9 cellular contexts compared by ENCODE assay signal in genomic region chr4:94208918-94209317, GRCh38. TPM values are rescaled to one million over a fixed set of nuclear protein-coding genes. Genes with fewer than 3 reads are reported as not detected.
DNase-seq lines count a peak whose midpoint lies in the region; ATAC-seq and TF ChIP-seq lines count a peak whose summit lies in the region.
"Had no signal": no experiment of that assay in that cellular context is flagged by ENCODE, and none has a peak within 500 bp of the region (broad histone marks: within the 10 kb centered on the region; RNA-seq: fewer than 3 reads in every experiment).

No MANE protein-coding gene starts in this region.

- H3K9me3 ChIP-seq in WERI-Rb-1 (ENCODE audit: severe bottlenecking), result no peaks in the 10 kb centered on the region

- H3K36me3 Mint-ChIP-seq in activated CD8-positive, alpha-beta memory T cell treated with anti-CD3 and anti-CD28 coated beads, Interleukin-2, amount 10 ng/mL, durations not matched to agents 7 days and 5 days, result peaks cover 38% of the 10 kb centered on the region
- peaks cover 68% of the 10 kb centered on the region for H3K36me3 Mint-ChIP-seq in stimulated activated effector memory CD8-positive, alpha-beta T cell treated with anti-CD3 and anti-CD28 coated beads, Interleukin-12 subunit alpha, Interleukin-12 subunit beta, amount 100 ng/mL, for 72 hours

- CTCF ChIA-PET in activated CD8-positive, alpha-beta memory T cell treated with anti-CD3 and anti-CD28 coated beads, Interleukin-2, amount 10 ng/mL, durations not matched to agents 7 days and 5 days (lab: Charles Lee), result no interaction called here

- H3K27ac Mint-ChIP-seq in activated CD8-positive, alpha-beta memory T cell treated with anti-CD3 and anti-CD28 coated beads, Interleukin-2, amount 10 ng/mL, durations not matched to agents 7 days and 5 days, result peak overlapping the region; percentile 99
- peak overlapping the region; percentile 32 for H3K27ac Mint-ChIP-seq in stimulated activated effector memory CD8-positive, alpha-beta T cell treated with anti-CD3 and anti-CD28 coated beads, Interleukin-12 subunit alpha, Interleukin-12 subunit beta, amount 100 ng/mL, for 72 hours

- no peaks in the 10 kb centered on the region for H3K27me3 Mint-ChIP-seq in activated CD8-positive, alpha-beta memory T cell treated with anti-CD3 and anti-CD28 coated beads, Interleukin-2, amount 10 ng/mL, durations not matched to agents 7 days and 5 days

- DNase-seq in activated CD8-positive, alpha-beta memory T cell treated with anti-CD3 and anti-CD28 coated beads, Interleukin-2, amount 10 ng/mL, durations not matched to agents 7 days and 5 days, result no peak
- no peak for DNase-seq in activated CD8-positive, alpha-beta memory T cell treated with anti-CD3 and anti-CD28 coated beads, Interleukin-2, amount 50 U/mL, for 48 hours
- DNase-seq in WERI-Rb-1 (no peak), foreskin fibroblast (no peak), NCI-H524 (lab: John Stamatoyannopoulos, UW) (no peak)
- DNase-seq in stimulated activated effector memory CD8-positive, alpha-beta T cell treated with anti-CD3 and anti-CD28 coated beads, Interleukin-12 subunit alpha, Interleukin-12 subunit beta, amount 100 ng/mL, for 72 hours (ENCODE audit: low spot score in 2 of 2), result no peak
- DNase-seq: foreskin melanocyte had no signal

- no peak for ATAC-seq in activated CD8-positive, alpha-beta memory T cell treated with anti-CD3 and anti-CD28 coated beads, Interleukin-2, amount 10 ng/mL, durations not matched to agents 7 days and 5 days
- no peak for ATAC-seq in stimulated activated effector memory CD8-positive, alpha-beta T cell treated with anti-CD3 and anti-CD28 coated beads, Interleukin-12 subunit alpha, Interleukin-12 subunit beta, amount 100 ng/mL, for 72 hours
- no peak for ATAC-seq in GM21825 (IDR thresholded peaks at IDR 0.05; ENCODE audit: unreplicated experiment)
- ATAC-seq in HG02759 (IDR thresholded peaks at IDR 0.05; ENCODE audit: unreplicated experiment), result no peak

- no peaks in the 10 kb centered on the region for H3K27me3 ChIP-seq in WERI-Rb-1 (ENCODE audit: insufficient read depth, low read depth, severe bottlenecking)

- H3K4me3 ChIP-seq in WERI-Rb-1 (ENCODE audit: low read depth, low read length) (peak overlapping the region; percentile 87; the same call in 1 of the 2 replicates), foreskin fibroblast (ENCODE audit: low read depth in 1 of 2, low read length in 2 of 2) (peak overlapping the region; percentile 88 to 92)

- H3K4me3 Mint-ChIP-seq in activated CD8-positive, alpha-beta memory T cell treated with anti-CD3 and anti-CD28 coated beads, Interleukin-2, amount 10 ng/mL, durations not matched to agents 7 days and 5 days, result peak overlapping the region; percentile 83
- peak overlapping the region; percentile 96 for H3K4me3 Mint-ChIP-seq in stimulated activated effector memory CD8-positive, alpha-beta T cell treated with anti-CD3 and anti-CD28 coated beads, Interleukin-12 subunit alpha, Interleukin-12 subunit beta, amount 100 ng/mL, for 72 hours

- H3K4me1 Mint-ChIP-seq in activated CD8-positive, alpha-beta memory T cell treated with anti-CD3 and anti-CD28 coated beads, Interleukin-2, amount 10 ng/mL, durations not matched to agents 7 days and 5 days, result peaks cover 42% of the 10 kb centered on the region
- H3K4me1 Mint-ChIP-seq in stimulated activated effector memory CD8-positive, alpha-beta T cell treated with anti-CD3 and anti-CD28 coated beads, Interleukin-12 subunit alpha, Interleukin-12 subunit beta, amount 100 ng/mL, for 72 hours, result peaks cover 50% of the 10 kb centered on the region

- no peak overlapping the region for H3K27ac ChIP-seq in WERI-Rb-1

- H3K9me3 Mint-ChIP-seq in activated CD8-positive, alpha-beta memory T cell treated with anti-CD3 and anti-CD28 coated beads, Interleukin-2, amount 10 ng/mL, durations not matched to agents 7 days and 5 days (ENCODE audit: low read depth), result no peaks in the 10 kb centered on the region
- H3K9me3 Mint-ChIP-seq in stimulated activated effector memory CD8-positive, alpha-beta T cell treated with anti-CD3 and anti-CD28 coated beads, Interleukin-12 subunit alpha, Interleukin-12 subunit beta, amount 100 ng/mL, for 72 hours, result no peaks in the 10 kb centered on the region

- peaks cover 56% of the 10 kb centered on the region for H3K36me3 ChIP-seq in WERI-Rb-1

- no peak for TF ChIP-seq CTCF in WERI-Rb-1 (IDR thresholded peaks at IDR 0.05; ENCODE audit: low read depth, low read length)
- TF ChIP-seq CTCF in foreskin fibroblast (IDR thresholded peaks at IDR 0.05; ENCODE audit: low read depth, low read length), result no peak

RNA-seq across cellular contexts. Expression of gene SMARCAD1, which starts 1.3 kb away (rescaled TPM):
- 10 to 100 TPM; 27.5 to 33.2 TPM for total RNA-seq in activated CD8-positive, alpha-beta memory T cell treated with anti-CD3 and anti-CD28 coated beads, Interleukin-2, amount 10 ng/mL, durations not matched to agents 7 days and 5 days
